8 cellular contexts compared by ENCODE assay signal in genomic region chr14:61696753-61697318, GRCh38. TPM values are rescaled to one million over a fixed set of nuclear protein-coding genes. Genes with fewer than 3 reads are reported as not detected.
DNase-seq lines count a peak whose midpoint lies in the region; ATAC-seq lines count a peak whose summit lies in the region.

No MANE protein-coding gene starts in this region.

- POLR2A ChIA-PET in activated naive CD8-positive, alpha-beta T cell treated with anti-CD3 and anti-CD28 coated beads, Interleukin-2, amount 10 ng/mL, durations not matched to agents 7 days and 5 days (lab: Charles Lee) = interaction anchor here (0.6 to 1.5 kb wide), 4 partner anchors 35 to 225 kb away, joined by 3 to 8 read pairs (median 4); no protein-coding TSS in a partner anchor

- WGBS in thymus = 8% methylated on average over 5 of the region's 5 CpGs

- H3K4me1 ChIP-seq in thymus (ENCODE audit: control insufficient read depth, insufficient read depth, low read length) = no peaks in the 10 kb centered on the region

- H3K36me3 Mint-ChIP-seq in activated CD8-positive, alpha-beta memory T cell treated with anti-CD3 and anti-CD28 coated beads, Interleukin-2, amount 10 ng/mL, durations not matched to agents 7 days and 5 days = peaks cover 44% of the 10 kb centered on the region
- H3K36me3 Mint-ChIP-seq in activated naive CD8-positive, alpha-beta T cell treated with anti-CD3 and anti-CD28 coated beads, Interleukin-2, amount 10 ng/mL, durations not matched to agents 7 days and 5 days = peaks cover 29% of the 10 kb centered on the region

- H3K4me3 Mint-ChIP-seq in activated CD8-positive, alpha-beta memory T cell treated with anti-CD3 and anti-CD28 coated beads, Interleukin-2, amount 10 ng/mL, durations not matched to agents 7 days and 5 days = peak overlapping the region; percentile 91
- H3K4me3 Mint-ChIP-seq in activated naive CD8-positive, alpha-beta T cell treated with anti-CD3 and anti-CD28 coated beads, Interleukin-2, amount 10 ng/mL, durations not matched to agents 7 days and 5 days = peak overlapping the region; percentile 97

- H3K27me3 ChIP-seq in thymus (ENCODE audit: control insufficient read depth, insufficient read depth) = no peaks in the 10 kb centered on the region

- no peak for ATAC-seq in activated CD8-positive, alpha-beta memory T cell treated with anti-CD3 and anti-CD28 coated beads, Interleukin-2, amount 10 ng/mL, durations not matched to agents 7 days and 5 days
- no peak for ATAC-seq in activated naive CD8-positive, alpha-beta T cell treated with anti-CD3 and anti-CD28 coated beads, Interleukin-2, amount 10 ng/mL, durations not matched to agents 7 days and 5 days (ENCODE audit: low read depth)

- H3K27me3 Mint-ChIP-seq in activated CD8-positive, alpha-beta memory T cell treated with anti-CD3 and anti-CD28 coated beads, Interleukin-2, amount 10 ng/mL, durations not matched to agents 7 days and 5 days = no peaks in the 10 kb centered on the region
- H3K27me3 Mint-ChIP-seq in activated naive CD8-positive, alpha-beta T cell treated with anti-CD3 and anti-CD28 coated beads, Interleukin-2, amount 10 ng/mL, durations not matched to agents 7 days and 5 days = no peaks in the 10 kb centered on the region

- H3K36me3 ChIP-seq in thymus (ENCODE audit: control insufficient read depth, insufficient read depth) = no peaks in the 10 kb centered on the region

- no peak overlapping the region for H3K27ac ChIP-seq in thymus (ENCODE audit: low read depth)

- DNase-seq in activated CD8-positive, alpha-beta memory T cell treated with anti-CD3 and anti-CD28 coated beads, Interleukin-2, amount 10 ng/mL, durations not matched to agents 7 days and 5 days = no peak
- no peak for DNase-seq in activated CD8-positive, alpha-beta memory T cell treated with anti-CD3 and anti-CD28 coated beads, Interleukin-2, amount 50 U/mL, for 48 hours
- DNase-seq in activated naive CD8-positive, alpha-beta T cell treated with anti-CD3 and anti-CD28 coated beads, Interleukin-2, amount 10 ng/mL, durations not matched to agents 7 days and 5 days = no peak
- peak; percentile 18 for DNase-seq in kidney tubule cell (ENCODE audit: low spot score)
- DNase-seq in effector CD4-positive, alpha-beta T cell = no peak
- no peak for DNase-seq in stimulated activated CD4-positive, alpha-beta T cell treated with anti-CD3 and anti-CD28 coated beads, Interleukin-4, amount 100 ng/mL, for 4 hours
- DNase-seq in A172 (ENCODE audit: low spot score) = no peak

- peak overlapping the region; percentile 94 for H3K4me3 ChIP-seq in thymus (ENCODE audit: low read length)

- CTCF ChIA-PET in activated CD8-positive, alpha-beta memory T cell treated with anti-CD3 and anti-CD28 coated beads, Interleukin-2, amount 10 ng/mL, durations not matched to agents 7 days and 5 days (lab: Charles Lee) = no interaction called here

- H3K27ac Mint-ChIP-seq in activated CD8-positive, alpha-beta memory T cell treated with anti-CD3 and anti-CD28 coated beads, Interleukin-2, amount 10 ng/mL, durations not matched to agents 7 days and 5 days = peak overlapping the region; percentile 96
- peak overlapping the region; percentile 96 for H3K27ac Mint-ChIP-seq in activated naive CD8-positive, alpha-beta T cell treated with anti-CD3 and anti-CD28 coated beads, Interleukin-2, amount 10 ng/mL, durations not matched to agents 7 days and 5 days

- no peaks in the 10 kb centered on the region for H3K9me3 Mint-ChIP-seq in activated CD8-positive, alpha-beta memory T cell treated with anti-CD3 and anti-CD28 coated beads, Interleukin-2, amount 10 ng/mL, durations not matched to agents 7 days and 5 days (ENCODE audit: low read depth)
- H3K9me3 Mint-ChIP-seq in activated naive CD8-positive, alpha-beta T cell treated with anti-CD3 and anti-CD28 coated beads, Interleukin-2, amount 10 ng/mL, durations not matched to agents 7 days and 5 days = no peaks in the 10 kb centered on the region

- no peaks in the 10 kb centered on the region for H3K9me3 ChIP-seq in thymus (ENCODE audit: control insufficient read depth)

- peaks cover 44% of the 10 kb centered on the region for H3K4me1 Mint-ChIP-seq in activated CD8-positive, alpha-beta memory T cell treated with anti-CD3 and anti-CD28 coated beads, Interleukin-2, amount 10 ng/mL, durations not matched to agents 7 days and 5 days
- H3K4me1 Mint-ChIP-seq in activated naive CD8-positive, alpha-beta T cell treated with anti-CD3 and anti-CD28 coated beads, Interleukin-2, amount 10 ng/mL, durations not matched to agents 7 days and 5 days = peaks cover 40% of the 10 kb centered on the region

RNA-seq across cellular contexts. Expression of gene HIF1A, which starts 1.5 kb away (rescaled TPM):
- total RNA-seq in activated CD8-positive, alpha-beta memory T cell treated with anti-CD3 and anti-CD28 coated beads, Interleukin-2, amount 10 ng/mL, durations not matched to agents 7 days and 5 days = 100 to 1,000 TPM; 134 to 158 TPM
- 100 to 1,000 TPM; 119 to 128 TPM for total RNA-seq in activated naive CD8-positive, alpha-beta T cell treated with anti-CD3 and anti-CD28 coated beads, Interleukin-2, amount 10 ng/mL, durations not matched to agents 7 days and 5 days
- polyA plus RNA-seq in thymus = 75.6 TPM
- 226 and 236 TPM in 2 replicates for total RNA-seq in A172 (2014; rRNA removed; shearing (Covaris generic))
